ENCODE assay signal across 2 cellular contexts in the genomic region with DNA sequence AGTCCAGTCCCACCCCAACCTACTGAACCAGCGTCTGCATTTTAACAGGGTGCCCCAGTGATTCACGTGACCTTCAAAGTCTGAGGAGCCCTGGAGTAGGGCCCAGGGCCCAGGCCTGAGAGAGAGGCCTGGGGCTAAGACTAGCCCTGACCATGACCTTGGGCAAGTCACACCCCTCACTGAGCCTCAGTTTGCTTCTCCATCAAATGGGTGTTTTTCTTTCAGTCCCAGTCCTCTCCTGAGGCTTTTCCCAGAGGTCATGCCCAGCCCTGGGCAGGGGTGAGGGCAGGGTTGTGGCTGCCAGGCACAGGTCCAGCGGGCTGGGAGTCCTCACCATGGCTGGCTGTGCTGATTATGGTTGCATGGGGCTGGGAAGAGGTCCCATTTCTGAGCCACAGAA.
A peak's percentile ranks its signal among the peaks of the same experiment; 100 is the strongest.
TF ChIP-seq lines count a peak whose summit lies in the region.

No MANE protein-coding gene starts in this region.

TF ChIP-seq in HepG2, 621 proteins besides CTCF, POLR2A, EP300 and RAD21:
- TF ChIP-seq MTA3 (CRISPR knock-in tag; IDR thresholded peaks at IDR 0.05) (no peak), HIVEP1 (CRISPR knock-in tag; IDR thresholded peaks at IDR 0.05) (no peak), CCAR2 (optimal IDR thresholded peaks at IDR 0.05; ENCODE audit: low read depth, low read length) (no peak), ZNF629 (CRISPR knock-in tag; conservative IDR thresholded peaks at IDR 0.05) (peak; percentile 89), POLR2AphosphoS5 (IDR thresholded peaks at IDR 0.05; ENCODE audit: low read depth, low read length) (no peak), ZMYM3 (CRISPR knock-in tag; IDR thresholded peaks at IDR 0.05) (0 out of 2 replicates have a peak, but pooled peaks have one; percentile 14), ZNF253 (CRISPR knock-in tag; IDR thresholded peaks at IDR 0.05; ENCODE audit: borderline replicate concordance) (no peak)
TF ChIP-seq in HepG2: peak in this region for 2.

TF ChIP-seq in K562, 482 proteins besides CTCF, POLR2A, EP300 and RAD21:
- TF ChIP-seq BCOR (IDR thresholded peaks at IDR 0.05), result peak; percentile 31; the same call in 1 of the 2 replicates
- TF ChIP-seq TEAD2 (tag; IDR thresholded peaks at IDR 0.05), result no peak
- peak; percentile 63 for TF ChIP-seq RBM25 (IDR thresholded peaks at IDR 0.05; ENCODE audit: low read depth, low read length, severe bottlenecking)
- TF ChIP-seq LARP7 (IDR thresholded peaks at IDR 0.05), result no peak
- no peak for TF ChIP-seq SRSF1 (IDR thresholded peaks at IDR 0.05; ENCODE audit: low read depth, low read length)
- peak; percentile 78 for TF ChIP-seq ESRRA (IDR thresholded peaks at IDR 0.05; ENCODE audit: borderline replicate concordance, low read depth)
